Comparison of ENCODE assay signal across 2 cellular contexts in genomic region chr3:13078158-13078905, GRCh38.
TF ChIP-seq lines count a peak whose summit lies in the region.

No MANE protein-coding gene starts in this region.

TF ChIP-seq in SK-N-SH, 30 proteins besides CTCF, POLR2A, EP300 and RAD21 (continued from another document):
- TF ChIP-seq, protein P1, sequence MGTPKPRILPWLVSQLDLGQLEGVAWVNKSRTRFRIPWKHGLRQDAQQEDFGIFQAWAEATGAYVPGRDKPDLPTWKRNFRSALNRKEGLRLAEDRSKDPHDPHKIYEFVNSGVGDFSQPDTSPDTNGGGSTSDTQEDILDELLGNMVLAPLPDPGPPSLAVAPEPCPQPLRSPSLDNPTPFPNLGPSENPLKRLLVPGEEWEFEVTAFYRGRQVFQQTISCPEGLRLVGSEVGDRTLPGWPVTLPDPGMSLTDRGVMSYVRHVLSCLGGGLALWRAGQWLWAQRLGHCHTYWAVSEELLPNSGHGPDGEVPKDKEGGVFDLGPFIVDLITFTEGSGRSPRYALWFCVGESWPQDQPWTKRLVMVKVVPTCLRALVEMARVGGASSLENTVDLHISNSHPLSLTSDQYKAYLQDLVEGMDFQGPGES (IDR thresholded peaks at IDR 0.05; ENCODE audit: low read depth, low read length) = no peak
- TF ChIP-seq MEF2A (IDR thresholded peaks at IDR 0.05; ENCODE audit: borderline replicate concordance, low read depth) = no peak
- TF ChIP-seq FOXM1 (IDR thresholded peaks at IDR 0.05; ENCODE audit: low read depth) = no peak
- no peak for TF ChIP-seq GABPA (IDR thresholded peaks at IDR 0.05; ENCODE audit: low read depth)

TF ChIP-seq in SK-N-SH treated with all-trans-retinoic acid at 6 μM for 48 hours, 23 proteins besides CTCF, POLR2A, EP300 and RAD21 (continued from another document):
- TF ChIP-seq ARNTL (CRISPR knock-in tag; IDR thresholded peaks at IDR 0.05; ENCODE audit: borderline replicate concordance, low read depth) = no peak
- TF ChIP-seq, protein P2, sequence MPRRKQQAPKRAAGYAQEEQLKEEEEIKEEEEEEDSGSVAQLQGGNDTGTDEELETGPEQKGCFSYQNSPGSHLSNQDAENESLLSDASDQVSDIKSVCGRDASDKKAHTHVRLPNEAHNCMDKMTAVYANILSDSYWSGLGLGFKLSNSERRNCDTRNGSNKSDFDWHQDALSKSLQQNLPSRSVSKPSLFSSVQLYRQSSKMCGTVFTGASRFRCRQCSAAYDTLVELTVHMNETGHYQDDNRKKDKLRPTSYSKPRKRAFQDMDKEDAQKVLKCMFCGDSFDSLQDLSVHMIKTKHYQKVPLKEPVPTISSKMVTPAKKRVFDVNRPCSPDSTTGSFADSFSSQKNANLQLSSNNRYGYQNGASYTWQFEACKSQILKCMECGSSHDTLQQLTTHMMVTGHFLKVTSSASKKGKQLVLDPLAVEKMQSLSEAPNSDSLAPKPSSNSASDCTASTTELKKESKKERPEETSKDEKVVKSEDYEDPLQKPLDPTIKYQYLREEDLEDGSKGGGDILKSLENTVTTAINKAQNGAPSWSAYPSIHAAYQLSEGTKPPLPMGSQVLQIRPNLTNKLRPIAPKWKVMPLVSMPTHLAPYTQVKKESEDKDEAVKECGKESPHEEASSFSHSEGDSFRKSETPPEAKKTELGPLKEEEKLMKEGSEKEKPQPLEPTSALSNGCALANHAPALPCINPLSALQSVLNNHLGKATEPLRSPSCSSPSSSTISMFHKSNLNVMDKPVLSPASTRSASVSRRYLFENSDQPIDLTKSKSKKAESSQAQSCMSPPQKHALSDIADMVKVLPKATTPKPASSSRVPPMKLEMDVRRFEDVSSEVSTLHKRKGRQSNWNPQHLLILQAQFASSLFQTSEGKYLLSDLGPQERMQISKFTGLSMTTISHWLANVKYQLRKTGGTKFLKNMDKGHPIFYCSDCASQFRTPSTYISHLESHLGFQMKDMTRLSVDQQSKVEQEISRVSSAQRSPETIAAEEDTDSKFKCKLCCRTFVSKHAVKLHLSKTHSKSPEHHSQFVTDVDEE (CRISPR knock-in tag; IDR thresholded peaks at IDR 0.05) = no peak
